ENCODE assay signal across 23 cellular contexts in the genomic region with DNA sequence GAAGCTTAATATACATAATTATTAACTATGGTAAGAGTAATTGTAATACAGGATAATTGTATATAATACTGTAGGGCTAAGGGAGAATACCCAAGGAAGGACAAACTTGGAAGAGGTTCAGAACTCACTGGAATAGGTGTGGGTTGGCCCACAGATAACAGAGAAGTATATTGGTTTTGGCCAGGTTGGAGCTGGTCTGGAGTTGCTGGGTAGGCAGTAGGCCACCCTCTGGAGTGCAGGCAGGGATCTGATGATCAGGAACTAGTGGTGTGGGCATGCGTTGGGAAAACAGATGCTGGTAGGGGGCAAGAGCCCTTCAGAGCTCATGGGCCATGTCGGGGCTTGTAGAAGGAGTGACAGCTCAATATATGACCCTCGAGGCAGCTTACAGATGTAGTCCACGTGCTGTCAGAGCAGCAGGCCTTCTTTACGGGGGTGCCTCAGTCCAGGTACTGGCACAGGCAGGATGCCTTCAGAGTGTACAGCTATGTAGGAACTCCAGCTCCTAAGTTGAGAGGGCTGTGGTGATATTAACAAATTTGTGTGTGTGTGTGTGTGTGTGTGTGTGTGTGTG. TPM values are rescaled to one million over a fixed set of nuclear protein-coding genes. Genes with fewer than 3 reads are reported as not detected.
DNase-seq lines count a peak whose midpoint lies in the region; ATAC-seq and TF ChIP-seq lines count a peak whose summit lies in the region.
"Had no signal": no experiment of that assay in that cellular context is flagged by ENCODE, and none has a peak within 500 bp of the region (broad histone marks: within the 10 kb centered on the region; RNA-seq: fewer than 3 reads in every experiment).

No MANE protein-coding gene starts in this region.

- H3K27ac Mint-ChIP-seq in activated naive CD4-positive, alpha-beta T cell treated with anti-CD3 and anti-CD28 coated beads, Interleukin-2, amount 50 U/mL, for 24 hours = peak overlapping the region; percentile 51
- H3K27ac Mint-ChIP-seq in activated naive CD4-positive, alpha-beta T cell treated with anti-CD3 and anti-CD28 coated beads for 36 hours = no peak overlapping the region
- H3K27ac Mint-ChIP-seq in neural progenitor cell = no peak overlapping the region
- H3K27ac Mint-ChIP-seq: activated CD4-positive, alpha-beta T cell treated with anti-CD3 and anti-CD28 coated beads, Interleukin-2, amount 10 ng/mL, durations not matched to agents 7 days and 5 days; activated naive CD8-positive, alpha-beta T cell treated with anti-CD3 and anti-CD28 coated beads, Interleukin-2, amount 10 ng/mL, durations not matched to agents 7 days and 5 days; activated T-helper 1 cell treated with anti-CD3 and anti-CD28 coated beads, Interleukin-12 subunit alpha, Interleukin-12 subunit beta, Interleukin-2, Interleukin-4 antibody, amounts not matched to agents 30 ng/mL and 10 ng/mL and 1 ng/mL, durations not matched to agents 14 hours and 24 hours and 36 hours had no signal

- no peaks in the 10 kb centered on the region for H3F3A ChIP-seq in neural progenitor cell (ENCODE audit: low read depth)

- no peak for ATAC-seq in HG03457 (IDR thresholded peaks at IDR 0.05; ENCODE audit: unreplicated experiment)
- ATAC-seq: natural killer cell; SK-N-SH treated with all-trans-retinoic acid at 6 μM for 48 hours; stimulated activated naive CD8-positive, alpha-beta T cell treated with anti-CD3 and anti-CD28 coated beads, Interleukin-15, amount 100 ng/mL, for 72 hours had no signal

- H3K27me3 Mint-ChIP-seq in activated naive CD4-positive, alpha-beta T cell treated with anti-CD3 and anti-CD28 coated beads, Interleukin-2, amount 50 U/mL, for 24 hours = no peaks in the 10 kb centered on the region
- no peaks in the 10 kb centered on the region for H3K27me3 Mint-ChIP-seq in activated naive CD4-positive, alpha-beta T cell treated with anti-CD3 and anti-CD28 coated beads for 36 hours (ENCODE audit: low read depth)
- peaks cover 2% of the 10 kb centered on the region for H3K27me3 Mint-ChIP-seq in neural progenitor cell (ENCODE audit: insufficient read depth, low read depth)
- H3K27me3 Mint-ChIP-seq: activated CD4-positive, alpha-beta T cell treated with anti-CD3 and anti-CD28 coated beads, Interleukin-2, amount 10 ng/mL, durations not matched to agents 7 days and 5 days; activated naive CD8-positive, alpha-beta T cell treated with anti-CD3 and anti-CD28 coated beads, Interleukin-2, amount 10 ng/mL, durations not matched to agents 7 days and 5 days; stimulated activated naive CD8-positive, alpha-beta T cell treated with anti-CD3 and anti-CD28 coated beads, Interleukin-15, amount 100 ng/mL, for 72 hours had no signal

- H3K9ac ChIP-seq in subcutaneous abdominal adipose tissue (ENCODE audit: low read length in 5 of 5) = peak overlapping the region in 1 of 5 donors; percentile 7
- no peak overlapping the region for H3K9ac ChIP-seq in neural progenitor cell
- H3K9ac ChIP-seq: parathyroid adenoma had no signal

- 70% methylated on average over 5 of the region's 5 CpGs for WGBS in hepatocyte (ENCODE audit: low lambda C conversion rate, missing lambda C conversion rate)

- H3K9me3 ChIP-seq in hepatocyte (ENCODE audit: low read depth) (no peaks in the 10 kb centered on the region), subcutaneous abdominal adipose tissue (ENCODE audit: control insufficient read depth in 5 of 5, low read length in 5 of 5) (no peaks in the 10 kb centered on the region), neural progenitor cell (ENCODE audit: low read depth) (no peaks in the 10 kb centered on the region)
- H3K9me3 ChIP-seq: left ventricle myocardium inferior, transverse colon had no signal

- H3K4me2 ChIP-seq in hepatocyte (peak overlapping the region; percentile 54), neural progenitor cell (no peak overlapping the region)

- H3K4me3 Mint-ChIP-seq in activated naive CD4-positive, alpha-beta T cell treated with anti-CD3 and anti-CD28 coated beads, Interleukin-2, amount 50 U/mL, for 24 hours = no peak overlapping the region
- no peak overlapping the region for H3K4me3 Mint-ChIP-seq in activated naive CD4-positive, alpha-beta T cell treated with anti-CD3 and anti-CD28 coated beads for 36 hours
- no peak overlapping the region for H3K4me3 Mint-ChIP-seq in neural progenitor cell
- H3K4me3 Mint-ChIP-seq: activated CD4-positive, alpha-beta T cell treated with anti-CD3 and anti-CD28 coated beads, Interleukin-2, amount 10 ng/mL, durations not matched to agents 7 days and 5 days; activated naive CD8-positive, alpha-beta T cell treated with anti-CD3 and anti-CD28 coated beads, Interleukin-2, amount 10 ng/mL, durations not matched to agents 7 days and 5 days; activated T-helper 1 cell treated with anti-CD3 and anti-CD28 coated beads, Interleukin-12 subunit alpha, Interleukin-12 subunit beta, Interleukin-2, Interleukin-4 antibody, amounts not matched to agents 30 ng/mL and 10 ng/mL and 1 ng/mL, durations not matched to agents 14 hours and 24 hours and 36 hours; natural killer cell; stimulated activated naive CD8-positive, alpha-beta T cell treated with anti-CD3 and anti-CD28 coated beads, Interleukin-15, amount 100 ng/mL, for 72 hours had no signal

- H3K36me3 ChIP-seq in hepatocyte (replicated peaks; ENCODE audit: insufficient read depth, low read depth) (no peaks in the 10 kb centered on the region), subcutaneous abdominal adipose tissue (ENCODE audit: control insufficient read depth in 5 of 5, insufficient read depth in 5 of 5, low read length in 5 of 5) (peaks cover 3 to 13% (median 10%) of the 10 kb centered on the region in 5 donors), neural progenitor cell (no peaks in the 10 kb centered on the region)

- no peak overlapping the region for H3K4me3 ChIP-seq in hepatocyte
- no peak overlapping the region for H3K4me3 ChIP-seq in subcutaneous abdominal adipose tissue (ENCODE audit: low read depth in 1 of 5, low read length in 5 of 5)
- H3K4me3 ChIP-seq in foreskin fibroblast (ENCODE audit: low read depth in 1 of 2, low read length in 2 of 2) = no peak overlapping the region
- H3K4me3 ChIP-seq in neural progenitor cell = no peak overlapping the region
- H3K4me3 ChIP-seq: left ventricle myocardium inferior, transverse colon had no signal

- no peak for DNase-seq in activated naive CD4-positive, alpha-beta T cell treated with anti-CD3 and anti-CD28 coated beads for 36 hours
- DNase-seq in NCI-H345 treated with DMSO at 0.1 percent for 48 hours (lab: John Stamatoyannopoulos, UW; ENCODE audit: unreplicated experiment) (peak; percentile 23), hepatocyte (ENCODE audit: low spot score) (no peak), foreskin fibroblast (no peak), neural progenitor cell (ENCODE audit: low spot score) (no peak)
- DNase-seq: 8988T; activated CD4-positive, alpha-beta T cell treated with anti-CD3 and anti-CD28 coated beads, Interleukin-2, amount 10 ng/mL, durations not matched to agents 7 days and 5 days; activated naive CD8-positive, alpha-beta T cell treated with anti-CD3 and anti-CD28 coated beads, Interleukin-2, amount 10 ng/mL, durations not matched to agents 7 days and 5 days; effector CD4-positive, alpha-beta T cell; HCEC 1CT; left ventricle myocardium inferior; natural killer cell; NCI-H1092; NCI-H187 treated with DMSO at 0.1 percent for 48 hours; NCI-H226; stimulated activated naive CD8-positive, alpha-beta T cell treated with anti-CD3 and anti-CD28 coated beads, Interleukin-15, amount 100 ng/mL, for 72 hours; transverse colon had no signal

- no peaks in the 10 kb centered on the region for H3K27me3 ChIP-seq in hepatocyte
- H3K27me3 ChIP-seq in subcutaneous abdominal adipose tissue (ENCODE audit: control insufficient read depth in 5 of 5, insufficient read depth in 4 of 5, low read length in 5 of 5) = no peaks in the 10 kb centered on the region
- no peaks in the 10 kb centered on the region for H3K27me3 ChIP-seq in neural progenitor cell
- H3K27me3 ChIP-seq: transverse colon had no signal

- TF ChIP-seq CTCF in hepatocyte (IDR thresholded peaks at IDR 0.05; ENCODE audit: poor library complexity) = no peak
- no peak for TF ChIP-seq CTCF in foreskin fibroblast (IDR thresholded peaks at IDR 0.05; ENCODE audit: low read depth, low read length)
- TF ChIP-seq CTCF in neural progenitor cell (IDR thresholded peaks at IDR 0.05) = no peak

- CTCF ChIA-PET in activated naive CD4-positive, alpha-beta T cell treated with anti-CD3 and anti-CD28 coated beads for 36 hours (lab: Charles Lee) = interaction anchor here (0.6 to 1.0 kb wide), 4 partner anchors 23 to 389 kb away, joined by 3 to 4 read pairs (median 4); no protein-coding TSS in a partner anchor

- H2AFZ ChIP-seq in hepatocyte (no peak overlapping the region), neural progenitor cell (replicated peaks) (no peak overlapping the region)
- H2AFZ ChIP-seq: parathyroid adenoma had no signal

- H3K4me1 Mint-ChIP-seq in activated naive CD4-positive, alpha-beta T cell treated with anti-CD3 and anti-CD28 coated beads, Interleukin-2, amount 50 U/mL, for 24 hours = peaks cover 85% of the 10 kb centered on the region
- H3K4me1 Mint-ChIP-seq in activated naive CD4-positive, alpha-beta T cell treated with anti-CD3 and anti-CD28 coated beads for 36 hours (ENCODE audit: low read depth) = peaks cover 65% of the 10 kb centered on the region
- H3K4me1 Mint-ChIP-seq in neural progenitor cell = no peaks in the 10 kb centered on the region

- H3K9me2 ChIP-seq in hepatocyte (replicated peaks; ENCODE audit: insufficient read depth) = no peaks in the 10 kb centered on the region

- peaks cover 94% of the 10 kb centered on the region for H3K79me2 ChIP-seq in hepatocyte
- H3K79me2 ChIP-seq in neural progenitor cell (ENCODE audit: low read depth) = peaks cover 100% of the 10 kb centered on the region

- H3K4me1 ChIP-seq in hepatocyte (ENCODE audit: insufficient read depth) (peaks cover 39% of the 10 kb centered on the region), subcutaneous abdominal adipose tissue (ENCODE audit: control insufficient read depth in 5 of 5, insufficient read depth in 5 of 5, low read length in 5 of 5) (peaks cover 4 to 79% (median 72%) of the 10 kb centered on the region in 5 donors), neural progenitor cell (no peaks in the 10 kb centered on the region)
- H3K4me1 ChIP-seq: parathyroid adenoma had no signal

- peaks cover 20% of the 10 kb centered on the region for H3K36me3 Mint-ChIP-seq in activated naive CD4-positive, alpha-beta T cell treated with anti-CD3 and anti-CD28 coated beads, Interleukin-2, amount 50 U/mL, for 24 hours
- peaks cover 28% of the 10 kb centered on the region for H3K36me3 Mint-ChIP-seq in activated naive CD4-positive, alpha-beta T cell treated with anti-CD3 and anti-CD28 coated beads for 36 hours (ENCODE audit: low read depth)
- H3K36me3 Mint-ChIP-seq in neural progenitor cell = peaks cover 17% of the 10 kb centered on the region

- intact Hi-C loops in activated naive CD4-positive, alpha-beta T cell treated with anti-CD3 and anti-CD28 coated beads for 36 hours (cut with micrococcal nuclease) = no loop called here

- H3K9me3 Mint-ChIP-seq in activated naive CD4-positive, alpha-beta T cell treated with anti-CD3 and anti-CD28 coated beads, Interleukin-2, amount 50 U/mL, for 24 hours = no peaks in the 10 kb centered on the region
- no peaks in the 10 kb centered on the region for H3K9me3 Mint-ChIP-seq in activated naive CD4-positive, alpha-beta T cell treated with anti-CD3 and anti-CD28 coated beads for 36 hours
- no peaks in the 10 kb centered on the region for H3K9me3 Mint-ChIP-seq in neural progenitor cell
- H3K9me3 Mint-ChIP-seq: activated CD4-positive, alpha-beta T cell treated with anti-CD3 and anti-CD28 coated beads, Interleukin-2, amount 10 ng/mL, durations not matched to agents 7 days and 5 days; activated naive CD8-positive, alpha-beta T cell treated with anti-CD3 and anti-CD28 coated beads, Interleukin-2, amount 10 ng/mL, durations not matched to agents 7 days and 5 days; activated T-helper 1 cell treated with anti-CD3 and anti-CD28 coated beads, Interleukin-12 subunit alpha, Interleukin-12 subunit beta, Interleukin-2, Interleukin-4 antibody, amounts not matched to agents 30 ng/mL and 10 ng/mL and 1 ng/mL, durations not matched to agents 14 hours and 24 hours and 36 hours; natural killer cell; stimulated activated naive CD8-positive, alpha-beta T cell treated with anti-CD3 and anti-CD28 coated beads, Interleukin-15, amount 100 ng/mL, for 72 hours had no signal

- H4K20me1 ChIP-seq in hepatocyte (ENCODE audit: insufficient read depth, poor library complexity, severe bottlenecking) (peaks cover 74% of the 10 kb centered on the region), neural progenitor cell (ENCODE audit: low read depth) (peaks cover 99% of the 10 kb centered on the region)

- H3K27ac ChIP-seq in hepatocyte (peak overlapping the region; percentile 47), subcutaneous abdominal adipose tissue (ENCODE audit: low read depth, low read length) (peak overlapping the region; percentile 27), neural progenitor cell (no peak overlapping the region)
- H3K27ac ChIP-seq: parathyroid adenoma had no signal

RNA-seq across cellular contexts. Expression of gene IREB2, which starts 12.4 kb away (rescaled TPM):
- 10 to 100 TPM; 47.6 to 51.7 TPM for total RNA-seq in activated naive CD4-positive, alpha-beta T cell treated with anti-CD3 and anti-CD28 coated beads for 36 hours
- 46.6 and 54.0 TPM in 2 replicates for total RNA-seq in hepatocyte
- polyA plus RNA-seq in hepatocyte = 20.4 and 22.7 TPM in 2 replicates
- 55.7 and 87.7 TPM in 2 replicates for total RNA-seq in neural progenitor cell (ENCODE audit: low replicate concordance)

RNA-seq across cellular contexts. Expression of gene HYKK, which starts 57.0 kb away (rescaled TPM):
- 1 to 10 TPM; 3.4 to 3.6 TPM for total RNA-seq in activated naive CD4-positive, alpha-beta T cell treated with anti-CD3 and anti-CD28 coated beads for 36 hours
- total RNA-seq in hepatocyte = 1.7 and 3.6 TPM in 2 replicates
- 1.6 and 2.8 TPM in 2 replicates for polyA plus RNA-seq in hepatocyte
- total RNA-seq in neural progenitor cell (ENCODE audit: low replicate concordance) = 2.0 and 10.2 TPM in 2 replicates
